ENCODE assay signal across 25 cellular contexts in the genomic region with DNA sequence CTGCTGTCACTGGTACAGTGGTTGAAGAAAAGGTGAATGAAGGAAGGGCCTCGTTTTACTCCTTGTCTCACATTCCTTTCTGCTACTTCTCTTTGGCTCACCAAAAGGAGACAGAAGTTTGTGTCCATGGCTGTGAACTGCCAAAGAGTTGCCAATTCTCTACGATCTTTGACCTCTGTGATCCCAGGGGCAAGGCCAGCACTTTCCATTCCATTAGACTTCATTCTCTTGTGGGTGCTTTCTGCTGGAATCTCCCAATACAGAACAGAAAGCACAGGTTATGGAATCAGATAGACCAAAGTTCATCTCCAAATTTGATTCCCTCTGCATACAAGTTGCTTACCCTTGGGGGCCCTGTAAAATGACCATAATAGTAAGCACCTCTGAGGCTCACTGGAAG.
DNase-seq lines count a peak whose midpoint lies in the region; ATAC-seq, FAIRE-seq and TF ChIP-seq lines count a peak whose summit lies in the region.
"Had no signal": no experiment of that assay in that cellular context is flagged by ENCODE, and none has a peak within 500 bp of the region (broad histone marks: within the 10 kb centered on the region; RNA-seq: fewer than 3 reads in every experiment).

No MANE protein-coding gene starts in this region.

- peaks cover 0 to 16% (median 7%) of the 10 kb centered on the region in 4 donors for H3K4me1 ChIP-seq in liver (ENCODE audit: control insufficient read depth in 4 of 4, insufficient read depth in 4 of 4, low read length in 3 of 4)
- peaks cover 4% of the 10 kb centered on the region; the same call in 1 of the 2 replicates for H3K4me1 ChIP-seq in HepG2 (ENCODE audit: insufficient read depth, low read length)
- H3K4me1 ChIP-seq: BE2C had no signal

- no peaks in the 10 kb centered on the region for H3K9me3 ChIP-seq in liver (ENCODE audit: control insufficient read depth in 4 of 4, low read length in 3 of 4)
- H3K9me3 ChIP-seq in HepG2 (ENCODE audit: low read length) = no peaks in the 10 kb centered on the region
- H3K9me3 ChIP-seq: BE2C had no signal

- H3K27me3 ChIP-seq in liver (ENCODE audit: control insufficient read depth in 4 of 4, insufficient read depth in 4 of 4, low read length in 3 of 4) (no peaks in the 10 kb centered on the region), HepG2 (ENCODE audit: control insufficient read depth in 1 of 2, insufficient read depth in 2 of 2, low read length in 2 of 2) (no peaks in the 10 kb centered on the region)
- H3K27me3 ChIP-seq: BE2C, BLaER1 had no signal

- intact Hi-C loops in HepG2 (cut with micrococcal nuclease; ENCODE audit: unreplicated experiment) = no loop called here

- H3K27ac ChIP-seq in liver (ENCODE audit: low read depth in 1 of 2, low read length in 2 of 2) = no peak overlapping the region
- no peak overlapping the region for H3K27ac ChIP-seq in HepG2 (ENCODE audit: extremely low read length, insufficient read depth, low read length)
- H3K27ac ChIP-seq: BLaER1 had no signal

- H3K4me2 ChIP-seq in HepG2 (ENCODE audit: low read depth, low read length) = no peak overlapping the region
- H3K4me2 ChIP-seq: BLaER1 had no signal

- POLR2A ChIA-PET in HepG2 (lab: Yijun Ruan, JAX) = no interaction called here

- H3K79me2 ChIP-seq in HepG2 (ENCODE audit: insufficient read depth, low read length) = no peaks in the 10 kb centered on the region

- in situ Hi-C loops in HepG2 (cut with HindIII; ENCODE audit: extremely low pct_ligation_motif_present, low pct_unique_long_range_greater_than_20kb) = no loop called here

- TF ChIP-seq RAD21 in liver (IDR thresholded peaks at IDR 0.05) (peak in 1 of 2 donors; percentile 73), HepG2 (CRISPR knock-in tag; IDR thresholded peaks at IDR 0.05) (no peak)

- no peak for TF ChIP-seq CTCF in liver (IDR thresholded peaks at IDR 0.05; ENCODE audit: low read depth, low read length, missing input control)
- no peak for TF ChIP-seq CTCF in HepG2 (CRISPR knock-in tag; IDR thresholded peaks at IDR 0.05)

- H3K36me3 ChIP-seq in liver (ENCODE audit: control insufficient read depth in 4 of 4, insufficient read depth in 3 of 4, low read depth in 1 of 4, low read length in 3 of 4) = no peaks in the 10 kb centered on the region
- no peaks in the 10 kb centered on the region for H3K36me3 ChIP-seq in HepG2 (replicated peaks in 1 of 2; ENCODE audit: control insufficient read depth in 1 of 2, insufficient read depth in 2 of 2, low read length in 2 of 2)
- H3K36me3 ChIP-seq: BE2C, BLaER1 had no signal

- no peak for FAIRE-seq in HepG2 (lab: Jason Lieb, UNC)
- FAIRE-seq: A204.1, GM12878, GM12892, GM18507 had no signal

- no peak overlapping the region for H2AFZ ChIP-seq in HepG2 (ENCODE audit: low read length)

- no peak for DNase-seq in HepG2 (ENCODE audit: low spot score)
- peak; percentile 58 for DNase-seq in left lobe of liver (ENCODE audit: low spot score)
- DNase-seq in NK-92 treated with Interleukin-12 subunit alpha and Interleukin-12 subunit beta, amount 100 ng/mL, for 24 hours (lab: John Stamatoyannopoulos, UW) = no peak
- no peak for DNase-seq in NCI-H2227 (lab: John Stamatoyannopoulos, UW; ENCODE audit: unreplicated experiment)
- DNase-seq: 8988T; ACHN; BE2C; C1 segment of cervical spinal cord; CD4-positive, alpha-beta memory T cell; CD4-positive, CD25-positive, alpha-beta regulatory T cell; CD8-positive, alpha-beta memory T cell; COR-L47; DMS 273 treated with DMSO at 0.1 percent for 48 hours; DMS153; DMS53; DMS79; DND-41; EL; GDM1 had no signal

- H3K4me3 ChIP-seq in liver (ENCODE audit: low read depth in 1 of 3, low read length in 3 of 3) (no peak overlapping the region), HepG2 (replicated peaks in 1 of 3; ENCODE audit: insufficient read depth in 1 of 3, low read depth in 2 of 3, low read length in 3 of 3) (no peak overlapping the region)
- H3K4me3 ChIP-seq: BLaER1, GM12878 had no signal

- BruUV-seq in HepG2 (replicated peaks; lab: Mats Ljungman, UMichigan) = no TSS peak

- WGBS in liver = 12% methylated on average over 2 of the region's 2 CpGs
- WGBS in HepG2 (ENCODE audit: low lambda C conversion rate) = 0% methylated on average over 2 of the region's 2 CpGs

- CTCF ChIA-PET in HepG2 (lab: Yijun Ruan, JAX; ENCODE audit: low intra/inter-chr PET ratio, low total read pairs) = no interaction called here

- H3K9ac ChIP-seq in liver (ENCODE audit: low read depth in 1 of 2, low read length in 2 of 2) (no peak overlapping the region), HepG2 (ENCODE audit: insufficient read depth, low read depth, low read length) (no peak overlapping the region)
- H3K9ac ChIP-seq: BLaER1 had no signal

- no peak for TF ChIP-seq POLR2A in HepG2 (IDR thresholded peaks at IDR 0.05; ENCODE audit: insufficient read depth in 1 of 2, low read depth in 2 of 2, low read length in 2 of 2)

- no peak for ATAC-seq in HepG2
- ATAC-seq in left lobe of liver = peak; percentile 82
- ATAC-seq: GM12878 had no signal

- TF ChIP-seq EP300 in HepG2 (IDR thresholded peaks at IDR 0.05; ENCODE audit: low read depth in 2 of 2, low read length in 2 of 2) = no peak
- TF ChIP-seq EP300 in HepG2 (CRISPR knock-in tag; IDR thresholded peaks at IDR 0.05; ENCODE audit: borderline replicate concordance) = no peak

- H4K20me1 ChIP-seq in HepG2 (ENCODE audit: insufficient read depth, low read length) = no peaks in the 10 kb centered on the region
- H4K20me1 ChIP-seq: BLaER1 had no signal

TF ChIP-seq in liver, 16 proteins besides CTCF, POLR2A, EP300 and RAD21 (continues in another document):
- TF ChIP-seq JUND (IDR thresholded peaks at IDR 0.05) (peak in 1 of 2 donors; percentile 53), ZBTB33 (IDR thresholded peaks at IDR 0.05) (peak; percentile 40), HNF4G (IDR thresholded peaks at IDR 0.05) (peak; percentile 93), MAX (IDR thresholded peaks at IDR 0.05) (peak; percentile 42), RXRA (IDR thresholded peaks at IDR 0.05) (peak; percentile 77 to 92), GABPA (IDR thresholded peaks at IDR 0.05 in 1 of 2, conservative IDR thresholded peaks at IDR 0.05 in 1 of 2) (no peak), EGR1 (IDR thresholded peaks at IDR 0.05; ENCODE audit: low read depth in 2 of 2) (peak in 1 of 2 donors; percentile 29), YY1 (IDR thresholded peaks at IDR 0.05) (no peak), TAF1 (conservative IDR thresholded peaks at IDR 0.05) (no peak)
- TF ChIP-seq, protein P1, sequence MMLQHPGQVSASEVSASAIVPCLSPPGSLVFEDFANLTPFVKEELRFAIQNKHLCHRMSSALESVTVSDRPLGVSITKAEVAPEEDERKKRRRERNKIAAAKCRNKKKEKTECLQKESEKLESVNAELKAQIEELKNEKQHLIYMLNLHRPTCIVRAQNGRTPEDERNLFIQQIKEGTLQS (IDR thresholded peaks at IDR 0.05) = peak; percentile 34

TF ChIP-seq in HepG2, 621 proteins besides CTCF, POLR2A, EP300 and RAD21 (continues in another document):
- TF ChIP-seq CBX1 (IDR thresholded peaks at IDR 0.05; ENCODE audit: low read depth) (no peak), ZKSCAN1 (IDR thresholded peaks at IDR 0.05; ENCODE audit: low read length) (no peak), SIX4 (CRISPR knock-in tag; IDR thresholded peaks at IDR 0.05) (no peak), NFKB2 (CRISPR knock-in tag; IDR thresholded peaks at IDR 0.05; ENCODE audit: borderline replicate concordance) (no peak), ZNF282 (IDR thresholded peaks at IDR 0.05; ENCODE audit: partially characterized antibody) (no peak), FLYWCH1 (CRISPR knock-in tag; IDR thresholded peaks at IDR 0.05) (no peak), ZNF577 (CRISPR knock-in tag; IDR thresholded peaks at IDR 0.05; ENCODE audit: borderline replicate concordance, low read depth) (no peak), SP140L (CRISPR knock-in tag; IDR thresholded peaks at IDR 0.05; ENCODE audit: borderline replicate concordance) (no peak), ZKSCAN8 (CRISPR knock-in tag; IDR thresholded peaks at IDR 0.05; ENCODE audit: borderline replicate concordance) (no peak)
- TF ChIP-seq, protein P2, sequence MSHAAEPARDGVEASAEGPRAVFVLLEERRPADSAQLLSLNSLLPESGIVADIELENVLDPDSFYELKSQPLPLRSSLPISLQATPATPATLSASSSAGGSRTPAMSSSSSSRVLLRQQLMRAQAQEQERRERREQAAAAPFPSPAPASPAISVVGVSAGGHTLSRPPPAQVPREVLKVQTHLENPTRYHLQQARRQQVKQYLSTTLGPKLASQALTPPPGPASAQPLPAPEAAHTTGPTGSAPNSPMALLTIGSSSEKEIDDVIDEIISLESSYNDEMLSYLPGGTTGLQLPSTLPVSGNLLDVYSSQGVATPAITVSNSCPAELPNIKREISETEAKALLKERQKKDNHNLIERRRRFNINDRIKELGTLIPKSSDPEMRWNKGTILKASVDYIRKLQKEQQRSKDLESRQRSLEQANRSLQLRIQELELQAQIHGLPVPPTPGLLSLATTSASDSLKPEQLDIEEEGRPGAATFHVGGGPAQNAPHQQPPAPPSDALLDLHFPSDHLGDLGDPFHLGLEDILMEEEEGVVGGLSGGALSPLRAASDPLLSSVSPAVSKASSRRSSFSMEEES (CRISPR knock-in tag; IDR thresholded peaks at IDR 0.05) = no peak
